In the genomic region with DNA sequence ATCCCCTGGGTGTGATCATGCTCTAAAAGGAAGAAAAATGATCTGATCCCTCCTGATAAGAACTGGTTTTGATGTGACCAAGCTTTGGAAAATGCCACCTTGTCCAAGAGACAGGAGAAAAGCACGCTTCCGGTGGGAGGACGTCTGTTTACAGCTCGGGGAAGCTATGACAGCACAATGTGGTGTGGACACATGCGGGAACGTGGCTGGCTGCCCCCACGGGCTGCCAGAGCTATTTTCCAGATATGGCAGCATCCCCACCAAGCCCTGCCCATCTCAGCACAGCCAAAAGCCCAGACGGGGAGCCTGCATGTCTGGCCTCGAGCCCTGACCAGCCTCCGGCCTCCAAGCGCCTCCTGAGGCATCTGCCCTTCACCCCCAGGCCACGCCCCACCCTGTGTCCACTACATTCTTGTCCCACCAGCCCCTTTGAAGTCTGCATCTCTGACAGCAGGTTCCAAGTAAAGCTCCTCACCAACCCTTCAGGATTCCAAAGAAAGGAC, we compare ENCODE assay signal across 22 cellular contexts.
DNase-seq lines count a peak whose midpoint lies in the region; ATAC-seq and TF ChIP-seq lines count a peak whose summit lies in the region.
"Had no signal": no experiment of that assay in that cellular context is flagged by ENCODE, and none has a peak within 500 bp of the region (broad histone marks: within the 10 kb centered on the region; RNA-seq: fewer than 3 reads in every experiment).

No MANE protein-coding gene starts in this region.

- TF ChIP-seq CTCF in esophagus squamous epithelium (IDR thresholded peaks at IDR 0.05) (no peak), tibial artery (IDR thresholded peaks at IDR 0.05) (no peak)

- DNase-seq in MG63 = peak; percentile 14
- DNase-seq in esophagus squamous epithelium (lab: John Stamatoyannopoulos, UW) = no peak
- peak; percentile 35 for DNase-seq in myocyte (ENCODE audit: low read depth)
- DNase-seq in tibial artery = peak; percentile 42 to 74
- DNase-seq in amniotic stem cell (lab: John Stamatoyannopoulos, UW) = no peak
- DNase-seq: activated CD4-positive, alpha-beta memory T cell treated with anti-CD3 and anti-CD28 coated beads, Interleukin-2, amount 10 ng/mL, durations not matched to agents 7 days and 5 days; activated CD8-positive, alpha-beta memory T cell treated with anti-CD3 and anti-CD28 coated beads, Interleukin-2, amount 50 U/mL, for 48 hours; activated naive CD4-positive, alpha-beta T cell treated with anti-CD3 and anti-CD28 coated beads, Interleukin-2, amount 10 ng/mL, durations not matched to agents 7 days and 5 days; Calu3; caudate nucleus; cortex of kidney; DND-41; H7; kidney; NCI-H1436 treated with DMSO at 0.1 percent for 48 hours; SK-N-SH; stomach had no signal

- 25 to 54% methylated on average over 7 of the region's 12 CpGs for WGBS in esophagus squamous epithelium, 2 donors

- intact Hi-C loops in esophagus squamous epithelium (cut with DNase I) = no loop called here
- intact Hi-C loops in tibial artery (cut with DNase I; ENCODE audit: low total_unique reads) = no loop called here

- H3K4me3 ChIP-seq in MG63 (no peak overlapping the region), esophagus squamous epithelium (no peak overlapping the region), tibial artery (no peak overlapping the region)
- H3K4me3 ChIP-seq: lung, stomach had no signal

- no peak for ATAC-seq in HG03442 (IDR thresholded peaks at IDR 0.05; ENCODE audit: unreplicated experiment)
- no peak for ATAC-seq in GM21528 (IDR thresholded peaks at IDR 0.05; ENCODE audit: low FRiP score, unreplicated experiment)
- ATAC-seq: activated CD4-positive, CD25-positive, alpha-beta regulatory T cell treated with anti-CD3 and anti-CD28 coated beads, Interleukin-2, amount 50 U/mL, for 24 hours had no signal

- no peaks in the 10 kb centered on the region for H3K36me3 ChIP-seq in MG63
- H3K36me3 ChIP-seq in esophagus squamous epithelium = no peaks in the 10 kb centered on the region
- no peaks in the 10 kb centered on the region for H3K36me3 ChIP-seq in tibial artery
- H3K36me3 ChIP-seq: stomach had no signal

- no peaks in the 10 kb centered on the region for H3K27me3 ChIP-seq in MG63
- no peaks in the 10 kb centered on the region for H3K27me3 ChIP-seq in esophagus squamous epithelium
- no peaks in the 10 kb centered on the region for H3K27me3 ChIP-seq in tibial artery

- H3K27ac ChIP-seq in esophagus squamous epithelium (peak overlapping the region in 3 of 4 donors; percentile 30 to 44 (median 39)), tibial artery (no peak overlapping the region)
- H3K27ac ChIP-seq: KMS-11 had no signal

- no peak for TF ChIP-seq POLR2A in esophagus squamous epithelium (IDR thresholded peaks at IDR 0.05)

- no peaks in the 10 kb centered on the region for H3K9me3 ChIP-seq in MG63
- H3K9me3 ChIP-seq in esophagus squamous epithelium = no peaks in the 10 kb centered on the region
- H3K9me3 ChIP-seq in tibial artery = no peaks in the 10 kb centered on the region
- H3K9me3 ChIP-seq: SK-N-SH, stomach had no signal

- peaks cover 20 to 41% (median 24%) of the 10 kb centered on the region in 3 donors for H3K4me1 ChIP-seq in esophagus squamous epithelium
- H3K4me1 ChIP-seq in tibial artery = peaks cover 0 to 7% (median 3%) of the 10 kb centered on the region in 4 donors

Comparison
In these comparisons a context has a peak if more than half of its experiments do, and no peak if none do; other contexts are left out.
1. DNase-seq: peak in MG63 (single experiment), myocyte (single experiment) and tibial artery (2 of 2); none in esophagus squamous epithelium (single experiment) and amniotic stem cell (single experiment).
2. H3K27ac ChIP-seq: peak in esophagus squamous epithelium (3 of 4); none in tibial artery (0 of 2).